In the genomic region with DNA sequence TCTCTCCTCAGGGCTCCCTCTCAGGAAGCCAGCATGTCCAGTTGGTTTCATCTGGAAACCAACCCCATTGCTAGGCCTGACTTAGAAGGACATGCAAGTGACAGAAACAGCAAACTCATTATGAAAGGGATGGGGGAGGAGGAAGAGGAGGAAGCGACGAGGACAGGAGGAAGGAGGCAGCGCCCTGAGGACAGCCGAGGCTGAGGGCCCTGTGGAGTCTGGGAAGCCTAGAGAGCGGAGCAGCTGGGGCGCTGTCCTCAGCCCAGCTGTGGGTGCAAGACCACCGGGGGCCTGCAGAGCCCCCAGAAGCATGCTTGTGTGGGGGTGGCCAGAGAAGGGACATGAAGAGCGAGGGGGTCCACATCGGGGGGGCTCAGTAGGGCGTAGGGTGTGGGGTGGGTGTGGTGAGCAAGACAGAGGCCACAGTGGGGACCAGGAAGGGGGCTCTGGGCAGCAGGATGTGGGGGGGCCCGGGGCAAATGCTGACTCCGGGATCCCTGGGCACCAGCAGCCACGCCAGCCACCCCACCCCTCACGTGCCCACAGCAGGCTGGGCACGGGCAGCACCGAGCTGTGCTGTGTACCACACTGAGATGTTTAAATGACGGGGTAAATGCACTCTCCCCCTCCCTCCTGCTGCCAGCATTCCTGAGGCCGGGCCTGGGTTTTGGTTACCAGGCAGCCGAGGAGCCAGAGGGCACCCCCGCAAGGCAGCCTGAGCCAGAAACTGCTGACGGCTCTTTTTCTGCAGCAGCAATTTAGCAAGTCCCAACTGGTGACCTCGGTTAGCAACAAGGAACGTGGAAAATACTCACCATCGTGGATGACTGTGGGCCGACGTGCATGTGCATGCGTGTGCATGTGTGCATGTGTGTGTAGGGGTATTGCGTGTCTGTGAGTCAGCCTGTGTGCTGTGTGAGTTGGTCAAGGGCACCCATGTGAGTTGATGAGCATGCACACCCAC, we compare ENCODE assay signal across 10 cellular contexts.
DNase-seq lines count a peak whose midpoint lies in the region; ATAC-seq, FAIRE-seq and TF ChIP-seq lines count a peak whose summit lies in the region.
"Had no signal": no experiment of that assay in that cellular context is flagged by ENCODE, and none has a peak within 500 bp of the region (broad histone marks: within the 10 kb centered on the region; RNA-seq: fewer than 3 reads in every experiment).

No MANE protein-coding gene starts in this region.

- intact Hi-C loops in pancreas (cut with DNase I): no loop called here

- no peak overlapping the region for H3K27ac ChIP-seq in RWPE2 (ENCODE audit: poor library complexity, severe bottlenecking)
- no peak overlapping the region for H3K27ac ChIP-seq in pancreas
- H3K27ac ChIP-seq: parathyroid adenoma had no signal

- DNase-seq in GM03348 (ENCODE audit: low spot score) (peak; percentile 61), RWPE2 (ENCODE audit: low spot score) (no peak), pancreas (peak; percentile 21 to 59 (median 50)), OCI-M2 (lab: John Stamatoyannopoulos, UW; ENCODE audit: unreplicated experiment) (no peak), NCI-H1436 treated with DMSO at 0.1 percent for 48 hours (lab: John Stamatoyannopoulos, UW) (no peak)
- DNase-seq: NCI-H69 had no signal

- ATAC-seq in RWPE2 (ENCODE audit: low read depth) (peak; percentile 63; the same call in 2 of the 3 replicates), esophagus mucosa (peak; percentile 59), pancreas (peak; percentile 68 to 83 (median 76)), HG03045 (IDR thresholded peaks at IDR 0.05; ENCODE audit: unreplicated experiment) (no peak), HG03565 (IDR thresholded peaks at IDR 0.05; ENCODE audit: unreplicated experiment) (no peak)

- 57 to 66% methylated on average over 27 to 28 of the region's 28 CpGs for WGBS in pancreas, 2 donors

- H3K27me3 ChIP-seq in RWPE2 (ENCODE audit: insufficient read depth, poor library complexity, severe bottlenecking) (no peaks in the 10 kb centered on the region), pancreas (no peaks in the 10 kb centered on the region)

- TF ChIP-seq CTCF in RWPE2 (IDR thresholded peaks at IDR 0.05; ENCODE audit: poor library complexity, severe bottlenecking) (no peak), pancreas (IDR thresholded peaks at IDR 0.05) (no peak)

- H3K4me3 ChIP-seq in RWPE2 (ENCODE audit: severe bottlenecking) (no peak overlapping the region), pancreas (no peak overlapping the region)

- no peaks in the 10 kb centered on the region for H3K36me3 ChIP-seq in RWPE2 (ENCODE audit: low read depth)
- no peaks in the 10 kb centered on the region for H3K36me3 ChIP-seq in pancreas

- no peaks in the 10 kb centered on the region for H3K4me1 ChIP-seq in RWPE2 (ENCODE audit: insufficient read depth, poor library complexity, severe bottlenecking)
- H3K4me1 ChIP-seq in pancreas: no peaks in the 10 kb centered on the region

- H3K9me3 ChIP-seq in RWPE2 (ENCODE audit: severe bottlenecking): no peaks in the 10 kb centered on the region
- no peaks in the 10 kb centered on the region for H3K9me3 ChIP-seq in pancreas

- no peak for FAIRE-seq in pancreas (lab: Jason Lieb, UNC)

Comparison
In these comparisons a context has a peak if more than half of its experiments do, and no peak if none do; other contexts are left out.
1. DNase-seq: peak in GM03348 (single experiment) and pancreas (6 of 6); none in RWPE2 (single experiment), OCI-M2 (single experiment) and NCI-H1436 treated with DMSO at 0.1 percent for 48 hours (single experiment).
2. ATAC-seq: peak in RWPE2 (single experiment), esophagus mucosa (single experiment) and pancreas (4 of 4); none in HG03045 (single experiment) and HG03565 (single experiment).